Comparison of ENCODE assay signal across 20 cellular contexts in genomic region chr12:58028294-58028693, GRCh38.
DNase-seq lines count a peak whose midpoint lies in the region; ATAC-seq, FAIRE-seq and TF ChIP-seq lines count a peak whose summit lies in the region.
"Had no signal": no experiment of that assay in that cellular context is flagged by ENCODE, and none has a peak within 500 bp of the region (broad histone marks: within the 10 kb centered on the region; RNA-seq: fewer than 3 reads in every experiment).

No MANE protein-coding gene starts in this region.

- no peaks in the 10 kb centered on the region for H3K79me2 ChIP-seq in astrocyte (ENCODE audit: insufficient read depth, low read length)
- no peaks in the 10 kb centered on the region for H3K79me2 ChIP-seq in neural progenitor cell (ENCODE audit: low read depth)

- H3K4me2 ChIP-seq in astrocyte (ENCODE audit: low read length): no peak overlapping the region
- no peak overlapping the region for H3K4me2 ChIP-seq in neural progenitor cell
- H3K4me2 ChIP-seq: BLaER1 treated with 17β-estradiol and CSF1 and Interleukin-3, amounts not matched to agents 10 nM and 100 nM; SK-N-SH had no signal

- H3K9ac ChIP-seq in astrocyte (ENCODE audit: low read length) (no peak overlapping the region), neural progenitor cell (no peak overlapping the region)
- H3K9ac ChIP-seq: BLaER1 treated with 17β-estradiol and CSF1 and Interleukin-3, amounts not matched to agents 10 nM and 100 nM; SK-N-SH had no signal

- H3K27me3 Mint-ChIP-seq in astrocyte (ENCODE audit: low read depth, unreplicated experiment) (no peaks in the 10 kb centered on the region), neural progenitor cell (ENCODE audit: insufficient read depth, low read depth) (no peaks in the 10 kb centered on the region)

- H3K27ac Mint-ChIP-seq in astrocyte (ENCODE audit: unreplicated experiment) (no peak overlapping the region), neural progenitor cell (no peak overlapping the region)
- H3K27ac Mint-ChIP-seq: CD8-positive, alpha-beta T cell had no signal

- FAIRE-seq in astrocyte (lab: Jason Lieb, UNC): no peak
- FAIRE-seq: GM12892, HTR-8/SVneo, RCC 7860 had no signal

- peaks cover 20% of the 10 kb centered on the region for H3K9me3 Mint-ChIP-seq in astrocyte (ENCODE audit: unreplicated experiment)
- H3K9me3 Mint-ChIP-seq in neural progenitor cell: peaks cover 7% of the 10 kb centered on the region

- H3K36me3 ChIP-seq in astrocyte (ENCODE audit: insufficient read depth, low read length) (no peaks in the 10 kb centered on the region), neural progenitor cell (no peaks in the 10 kb centered on the region)

- no peak for ATAC-seq in GM19395 (IDR thresholded peaks at IDR 0.05; ENCODE audit: unreplicated experiment)
- ATAC-seq: CD8-positive, alpha-beta T cell had no signal

- DNase-seq in M059J (ENCODE audit: low read depth): peak; percentile 62
- DNase-seq in astrocyte (ENCODE audit: low read depth): peak; percentile 2
- peak; percentile 45 for DNase-seq in epithelial cell of proximal tubule (ENCODE audit: low read depth)
- DNase-seq in neural progenitor cell (ENCODE audit: low spot score): no peak
- no peak for DNase-seq in GM19238 (ENCODE audit: insufficient read length, low spot score)
- DNase-seq in activated CD4-positive, alpha-beta T cell treated with anti-CD3 and anti-CD28 coated beads, Interleukin-2, amount 50 U/mL, for 4 hours: no peak
- DNase-seq: CD8-positive, alpha-beta T cell; DMS53; HCEC 1CT; IMR-90; Karpas-422; NCI-H1105; NCI-H2081; SHP77; SK-N-SH had no signal

- TF ChIP-seq CTCF in astrocyte (IDR thresholded peaks at IDR 0.05; ENCODE audit: insufficient read depth, low read depth, low read length) (no peak), epithelial cell of proximal tubule (conservative IDR thresholded peaks at IDR 0.05; ENCODE audit: low read depth, low read length) (no peak), neural progenitor cell (IDR thresholded peaks at IDR 0.05) (no peak)

- no peaks in the 10 kb centered on the region for H4K20me1 ChIP-seq in astrocyte (ENCODE audit: insufficient read depth, low read length)
- H4K20me1 ChIP-seq in neural progenitor cell (ENCODE audit: low read depth): no peaks in the 10 kb centered on the region
- H4K20me1 ChIP-seq: BLaER1 treated with 17β-estradiol and CSF1 and Interleukin-3, amounts not matched to agents 10 nM and 100 nM had no signal

- H3K4me3 ChIP-seq in astrocyte (ENCODE audit: insufficient read depth, low read depth, low read length): no peak overlapping the region
- no peak overlapping the region for H3K4me3 ChIP-seq in epithelial cell of proximal tubule (ENCODE audit: low read depth, low read length)
- no peak overlapping the region for H3K4me3 ChIP-seq in neural progenitor cell
- H3K4me3 ChIP-seq: BLaER1 treated with 17β-estradiol and CSF1 and Interleukin-3, amounts not matched to agents 10 nM and 100 nM had no signal

- H3K4me3 Mint-ChIP-seq in astrocyte (ENCODE audit: unreplicated experiment) (no peak overlapping the region), neural progenitor cell (no peak overlapping the region)
- H3K4me3 Mint-ChIP-seq: CD8-positive, alpha-beta T cell had no signal

- no peak overlapping the region for H2AFZ ChIP-seq in astrocyte (ENCODE audit: low read depth, low read length)
- H2AFZ ChIP-seq in neural progenitor cell (replicated peaks): peak overlapping the region; percentile 34

- H3F3A ChIP-seq in neural progenitor cell (ENCODE audit: low read depth): no peaks in the 10 kb centered on the region

- H3K27me3 ChIP-seq in astrocyte (ENCODE audit: insufficient read depth, low read length) (no peaks in the 10 kb centered on the region), neural progenitor cell (no peaks in the 10 kb centered on the region)
- H3K27me3 ChIP-seq: BLaER1 treated with 17β-estradiol and CSF1 and Interleukin-3, amounts not matched to agents 10 nM and 100 nM had no signal

- H3K27ac ChIP-seq in astrocyte (ENCODE audit: low read depth, low read length) (no peak overlapping the region), neural progenitor cell (no peak overlapping the region)
- H3K27ac ChIP-seq: BLaER1 treated with 17β-estradiol and CSF1 and Interleukin-3, amounts not matched to agents 10 nM and 100 nM had no signal

- H3K36me3 Mint-ChIP-seq in astrocyte (ENCODE audit: low read depth, unreplicated experiment): no peaks in the 10 kb centered on the region
- H3K36me3 Mint-ChIP-seq in neural progenitor cell: no peaks in the 10 kb centered on the region
- H3K36me3 Mint-ChIP-seq: CD8-positive, alpha-beta T cell had no signal

- peaks cover under 1% of the 10 kb centered on the region for H3K9me3 ChIP-seq in astrocyte (ENCODE audit: insufficient read depth, low read depth, low read length)
- H3K9me3 ChIP-seq in neural progenitor cell (ENCODE audit: low read depth): no peaks in the 10 kb centered on the region
- H3K9me3 ChIP-seq: SK-N-SH had no signal

- no peaks in the 10 kb centered on the region for H3K4me1 Mint-ChIP-seq in astrocyte (ENCODE audit: low read depth, unreplicated experiment)
- H3K4me1 Mint-ChIP-seq in neural progenitor cell: no peaks in the 10 kb centered on the region

- H3K4me1 ChIP-seq in astrocyte (ENCODE audit: insufficient read depth, low read length) (no peaks in the 10 kb centered on the region), neural progenitor cell (peaks cover 3% of the 10 kb centered on the region)

Comparison
In these comparisons a context has a peak if more than half of its experiments do, and no peak if none do; other contexts are left out.
1. DNase-seq: peak in M059J (single experiment), astrocyte (single experiment) and epithelial cell of proximal tubule (single experiment); none in neural progenitor cell (single experiment), GM19238 (single experiment) and activated CD4-positive, alpha-beta T cell treated with anti-CD3 and anti-CD28 coated beads, Interleukin-2, amount 50 U/mL, for 4 hours (0 of 2).